Comparison of ENCODE assay signal across 7 cellular contexts in the genomic region with DNA sequence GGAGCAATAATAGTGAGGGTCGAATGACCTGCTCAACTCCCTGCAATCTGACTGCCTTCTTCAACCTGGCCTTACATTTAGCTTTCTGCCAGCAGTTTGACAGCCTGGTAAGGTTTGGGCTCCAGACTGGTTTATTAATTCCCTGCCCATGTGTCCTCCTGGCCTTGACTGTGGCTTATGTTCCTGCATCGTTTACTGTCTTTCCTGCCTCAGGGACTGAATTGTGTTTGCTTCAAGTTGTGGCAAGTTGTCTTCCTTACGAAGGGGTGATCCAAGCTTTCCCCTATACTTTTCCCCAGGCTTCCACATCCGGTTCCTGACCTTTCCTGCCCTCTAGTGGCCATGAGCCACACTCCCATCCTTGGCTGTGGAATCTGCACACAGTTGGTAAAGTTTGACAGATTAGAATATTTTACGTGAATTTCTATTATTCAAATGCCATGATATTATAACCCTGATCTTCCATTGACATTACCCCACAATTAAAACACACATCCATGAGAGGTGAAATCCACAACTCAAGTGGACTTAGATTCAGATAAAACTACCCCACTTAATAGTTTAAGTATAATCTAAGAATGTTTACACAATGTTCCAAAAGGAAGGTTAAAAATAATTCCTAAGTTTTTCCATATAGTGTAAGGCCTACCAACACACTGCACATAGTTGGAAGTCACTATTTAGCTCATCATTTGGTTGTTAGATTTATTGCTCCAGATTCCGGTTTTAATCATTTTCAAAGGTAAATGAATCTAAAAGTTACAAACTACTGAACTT.
DNase-seq lines count a peak whose midpoint lies in the region; ATAC-seq and TF ChIP-seq lines count a peak whose summit lies in the region.

No MANE protein-coding gene starts in this region.

- no peak for TF ChIP-seq EP300 in ovary (IDR thresholded peaks at IDR 0.05)

- no peaks in the 10 kb centered on the region for H3K9me3 ChIP-seq in ovary

- in situ Hi-C loops in G401 (cut with HindIII; ENCODE audit: low sequenced_read_pairs) = no loop called here

- peaks cover 3% of the 10 kb centered on the region for H3K4me1 ChIP-seq in ovary (ENCODE audit: insufficient read depth)

- H3K36me3 ChIP-seq in ovary = no peaks in the 10 kb centered on the region

- 38 to 41% (median 39%) methylated on average over 6 of the region's 6 CpGs for WGBS in ovary, 3 donors

- no peak overlapping the region for H3K27ac ChIP-seq in ovary

- no peaks in the 10 kb centered on the region for H3K27me3 ChIP-seq in ovary

- intact Hi-C loops in ovary (cut with DNase I) = no loop called here

- DNase-seq in G401 (ENCODE audit: low spot score) = peak; percentile 52
- DNase-seq in HT-29 (ENCODE audit: low spot score) = peak; percentile 78
- DNase-seq in SHP77 treated with DMSO at 0.1 percent for 48 hours (lab: John Stamatoyannopoulos, UW) = peak; percentile 31
- DNase-seq in fibroblast of pulmonary artery (ENCODE audit: low read depth) = peak; percentile 73
- peak; percentile 27 to 59 (median 46) for DNase-seq in ovary
- DNase-seq in NCI-H1930 (lab: John Stamatoyannopoulos, UW) = no peak

- TF ChIP-seq POLR2A in ovary (IDR thresholded peaks at IDR 0.05) = no peak

- H3K4me3 ChIP-seq in fibroblast of pulmonary artery (replicated peaks; ENCODE audit: low read depth, low read length) = no peak overlapping the region
- no peak overlapping the region for H3K4me3 ChIP-seq in ovary

- TF ChIP-seq CTCF in fibroblast of pulmonary artery (IDR thresholded peaks at IDR 0.05; ENCODE audit: low read length, missing control alignments) = peak; percentile 83
- peak in 2 of 3 donors; percentile 27 to 37 for TF ChIP-seq CTCF in ovary (IDR thresholded peaks at IDR 0.05)

- no peak for ATAC-seq in GM21515 (IDR thresholded peaks at IDR 0.05; ENCODE audit: unreplicated experiment)

Comparison
In these comparisons a context has a peak if more than half of its experiments do, and no peak if none do; other contexts are left out.
1. DNase-seq: peak in G401 (single experiment), HT-29 (single experiment), SHP77 treated with DMSO at 0.1 percent for 48 hours (single experiment), fibroblast of pulmonary artery (single experiment) and ovary (5 of 5); none in NCI-H1930 (0 of 2).